13 cellular contexts compared by ENCODE assay signal in the genomic region with DNA sequence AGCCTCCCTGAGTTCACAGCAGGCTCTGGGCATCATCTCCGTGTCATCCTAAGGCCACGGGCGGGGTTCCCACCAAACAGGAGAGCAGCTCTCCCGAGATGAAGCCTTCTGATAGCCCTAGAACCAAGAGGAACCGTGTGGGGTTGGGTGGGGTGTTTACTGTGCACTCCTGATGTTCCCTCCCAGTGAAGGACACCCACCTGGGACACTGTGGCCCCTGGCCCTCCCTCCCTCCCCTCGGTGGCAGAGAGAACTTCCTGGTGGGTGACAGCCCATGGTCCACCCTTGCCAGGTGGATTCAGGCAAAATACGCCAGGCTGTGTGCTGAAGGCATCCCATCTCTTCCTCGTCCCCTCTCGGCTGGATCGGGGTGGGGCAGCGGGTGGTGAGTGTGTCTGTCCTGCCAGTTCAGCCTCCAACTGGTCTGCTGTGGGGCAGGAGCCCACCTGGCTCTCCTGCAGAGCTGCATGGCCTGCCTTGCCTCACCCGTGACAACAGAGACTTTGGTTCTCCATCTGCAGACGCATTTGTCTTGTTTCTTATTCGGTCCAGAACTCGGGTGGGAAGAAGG. TPM values are rescaled to one million over a fixed set of nuclear protein-coding genes. Genes with fewer than 3 reads are reported as not detected.
DNase-seq lines count a peak whose midpoint lies in the region; ATAC-seq and TF ChIP-seq lines count a peak whose summit lies in the region.
"Had no signal": no experiment of that assay in that cellular context is flagged by ENCODE, and none has a peak within 500 bp of the region (broad histone marks: within the 10 kb centered on the region; RNA-seq: fewer than 3 reads in every experiment).

No MANE protein-coding gene starts in this region.

- DNase-seq in activated effector memory CD4-positive, alpha-beta T cell treated with anti-CD3 and anti-CD28 coated beads, Interleukin-2, amount 50 U/mL, for 16 hours = peak; percentile 36
- no peak for DNase-seq in activated effector memory CD4-positive, alpha-beta T cell treated with Interleukin-2 at 50 U/mL for 16 hours
- DNase-seq in natural killer cell treated with Interleukin-12 subunit alpha and Interleukin-12 subunit beta and Interleukin-15 and Interleukin-18, amount 100 ng/mL, for 72 hours (ENCODE audit: low spot score) = peak; percentile 45
- DNase-seq in natural killer cell (no peak), mesenchymal stem cell (no peak), spleen (peak; percentile 63), HuH-7 (ENCODE audit: low spot score) (no peak)
- DNase-seq: 8988T; AML-193; CD4-positive, CD25-positive, alpha-beta regulatory T cell had no signal

- H3K4me1 Mint-ChIP-seq in natural killer cell treated with Interleukin-12 subunit alpha and Interleukin-12 subunit beta and Interleukin-15 and Interleukin-18, amount 100 ng/mL, for 72 hours (ENCODE audit: low read depth in 2 of 2) = peaks cover 0 to 4% of the 10 kb centered on the region in 2 donors
- no peaks in the 10 kb centered on the region for H3K4me1 Mint-ChIP-seq in natural killer cell

- H2BK12ac ChIP-seq in mesenchymal stem cell (ENCODE audit: low read length in 2 of 2) = no peak overlapping the region

- no peak overlapping the region for H3K4ac ChIP-seq in mesenchymal stem cell (ENCODE audit: low read depth in 1 of 2, low read length in 2 of 2)

- no peak overlapping the region for H2AK5ac ChIP-seq in mesenchymal stem cell (ENCODE audit: low read length, severe bottlenecking)

- no peak overlapping the region for H3K23ac ChIP-seq in mesenchymal stem cell (ENCODE audit: low read length in 2 of 2)

- no peak for TF ChIP-seq POLR2A in spleen (IDR thresholded peaks at IDR 0.05)

- H3K4me3 ChIP-seq in mesenchymal stem cell (ENCODE audit: insufficient read depth in 1 of 2, low read depth in 1 of 2, low read length in 2 of 2) (no peak overlapping the region), spleen (no peak overlapping the region)
- H3K4me3 ChIP-seq: BLaER1 treated with 17β-estradiol and CSF1 and Interleukin-3, amounts not matched to agents 10 nM and 100 nM; HAP-1 had no signal

- WGBS in mesenchymal stem cell = 90% methylated on average over 15 of the region's 15 CpGs
- 70 to 87% (median 85%) methylated on average over 10 to 15 of the region's 15 CpGs for WGBS in spleen, 5 donors

- intact Hi-C loops in natural killer cell (cut with micrococcal nuclease) (no loop called here), spleen (cut with DNase I; ENCODE audit: low total_unique reads) (no loop called here)

- no peak overlapping the region for H3K9ac ChIP-seq in mesenchymal stem cell (ENCODE audit: low read length)
- H3K9ac ChIP-seq: BLaER1 treated with 17β-estradiol and CSF1 and Interleukin-3, amounts not matched to agents 10 nM and 100 nM had no signal

- H3K27ac ChIP-seq in mesenchymal stem cell (ENCODE audit: low read length, poor library complexity, severe bottlenecking) = no peak overlapping the region
- H3K27ac ChIP-seq in spleen = no peak overlapping the region
- H3K27ac ChIP-seq: BLaER1 treated with 17β-estradiol and CSF1 and Interleukin-3, amounts not matched to agents 10 nM and 100 nM had no signal

- H2BK120ac ChIP-seq in mesenchymal stem cell (ENCODE audit: low read depth, low read length) = no peak overlapping the region

- no peaks in the 10 kb centered on the region for H3K79me1 ChIP-seq in mesenchymal stem cell (replicated peaks; ENCODE audit: low read length, poor library complexity, severe bottlenecking)

- no peak overlapping the region for H3K27ac Mint-ChIP-seq in natural killer cell treated with Interleukin-12 subunit alpha and Interleukin-12 subunit beta and Interleukin-15 and Interleukin-18, amount 100 ng/mL, for 72 hours
- H3K27ac Mint-ChIP-seq in natural killer cell = no peak overlapping the region
- H3K27ac Mint-ChIP-seq: CD4-positive, CD25-positive, alpha-beta regulatory T cell had no signal

- no peak overlapping the region for H2BK5ac ChIP-seq in mesenchymal stem cell (ENCODE audit: low read depth, low read length, poor library complexity, severe bottlenecking)

- peak overlapping the region; percentile 58 for H4K91ac ChIP-seq in mesenchymal stem cell (ENCODE audit: low read length)

- no peak overlapping the region for H2AFZ ChIP-seq in mesenchymal stem cell (ENCODE audit: low read depth, low read length)

- peaks cover 8% of the 10 kb centered on the region for H3K4me1 ChIP-seq in mesenchymal stem cell (ENCODE audit: control insufficient read depth, insufficient read depth, low read depth, low read length)
- H3K4me1 ChIP-seq in spleen = peaks cover 0 to 9% (median 6%) of the 10 kb centered on the region in 6 donors
- H3K4me1 ChIP-seq: HAP-1 had no signal

- H3K4me2 ChIP-seq in mesenchymal stem cell (ENCODE audit: low read length, poor library complexity, severe bottlenecking) = no peak overlapping the region
- H3K4me2 ChIP-seq: BLaER1 treated with 17β-estradiol and CSF1 and Interleukin-3, amounts not matched to agents 10 nM and 100 nM had no signal

- ATAC-seq in natural killer cell treated with Interleukin-12 subunit alpha and Interleukin-12 subunit beta and Interleukin-15 and Interleukin-18, amount 100 ng/mL, for 72 hours = no peak
- no peak for ATAC-seq in natural killer cell
- no peak for ATAC-seq in SK-N-SH treated with all-trans-retinoic acid at 6 μM for 48 hours

- no peak overlapping the region for H3K4me3 Mint-ChIP-seq in natural killer cell treated with Interleukin-12 subunit alpha and Interleukin-12 subunit beta and Interleukin-15 and Interleukin-18, amount 100 ng/mL, for 72 hours
- no peak overlapping the region for H3K4me3 Mint-ChIP-seq in natural killer cell
- H3K4me3 Mint-ChIP-seq: CD4-positive, CD25-positive, alpha-beta regulatory T cell had no signal

- peaks cover 0 to 2% of the 10 kb centered on the region in 2 donors for H3K27me3 Mint-ChIP-seq in natural killer cell treated with Interleukin-12 subunit alpha and Interleukin-12 subunit beta and Interleukin-15 and Interleukin-18, amount 100 ng/mL, for 72 hours
- peaks cover 0 to 3% of the 10 kb centered on the region in 2 donors for H3K27me3 Mint-ChIP-seq in natural killer cell (ENCODE audit: low read depth in 2 of 2)

- no peak overlapping the region for H2BK15ac ChIP-seq in mesenchymal stem cell (ENCODE audit: low read depth, poor library complexity, severe bottlenecking)

- H3K27me3 ChIP-seq in mesenchymal stem cell (ENCODE audit: control insufficient read depth in 1 of 2, insufficient read depth in 1 of 2, low read length in 2 of 2) (peaks cover 10 to 16% of the 10 kb centered on the region in 2 experiments), spleen (replicated peaks in 1 of 7) (peaks cover 0 to 23% (median 4%) of the 10 kb centered on the region in 7 donors)

- H3K36me3 Mint-ChIP-seq in natural killer cell treated with Interleukin-12 subunit alpha and Interleukin-12 subunit beta and Interleukin-15 and Interleukin-18, amount 100 ng/mL, for 72 hours = no peaks in the 10 kb centered on the region
- H3K36me3 Mint-ChIP-seq in natural killer cell = no peaks in the 10 kb centered on the region
- H3K36me3 Mint-ChIP-seq: CD4-positive, CD25-positive, alpha-beta regulatory T cell had no signal

- no peaks in the 10 kb centered on the region for H3K9me3 Mint-ChIP-seq in natural killer cell treated with Interleukin-12 subunit alpha and Interleukin-12 subunit beta and Interleukin-15 and Interleukin-18, amount 100 ng/mL, for 72 hours
- no peaks in the 10 kb centered on the region for H3K9me3 Mint-ChIP-seq in natural killer cell
- H3K9me3 Mint-ChIP-seq: CD4-positive, CD25-positive, alpha-beta regulatory T cell had no signal

- H3K36me3 ChIP-seq in mesenchymal stem cell (ENCODE audit: control insufficient read depth in 1 of 2, insufficient read depth in 2 of 2, low read depth in 1 of 2, low read length in 2 of 2) (peaks cover 0 to 10% of the 10 kb centered on the region in 2 experiments), spleen (no peaks in the 10 kb centered on the region)
- H3K36me3 ChIP-seq: BLaER1 treated with 17β-estradiol and CSF1 and Interleukin-3, amounts not matched to agents 10 nM and 100 nM; HAP-1 had no signal

- H4K8ac ChIP-seq in mesenchymal stem cell (ENCODE audit: low read length) = no peak overlapping the region

- no peak overlapping the region for H3K18ac ChIP-seq in mesenchymal stem cell (ENCODE audit: low read depth in 1 of 2, low read length in 2 of 2)

- no peak overlapping the region for H3K14ac ChIP-seq in mesenchymal stem cell (ENCODE audit: low read length in 2 of 2)

- H3K9me3 ChIP-seq in mesenchymal stem cell (ENCODE audit: control insufficient read depth, low read length) (no peaks in the 10 kb centered on the region), spleen (no peaks in the 10 kb centered on the region)
- H3K9me3 ChIP-seq: HAP-1 had no signal

- TF ChIP-seq CTCF in natural killer cell (IDR thresholded peaks at IDR 0.05) (no peak), spleen (IDR thresholded peaks at IDR 0.05 in 8 of 11, conservative IDR thresholded peaks at IDR 0.05 in 3 of 11) (no peak)

RNA-seq across cellular contexts. Expression of gene C1orf174, which starts 15.6 kb away (rescaled TPM):
- 10 to 100 TPM; 31.0 to 34.6 TPM for total RNA-seq in natural killer cell treated with Interleukin-12 subunit alpha and Interleukin-12 subunit beta and Interleukin-15 and Interleukin-18, amount 100 ng/mL, for 72 hours
- 10 to 100 TPM; 52.9 to 62.3 (median 61.5) TPM for total RNA-seq in natural killer cell
- polyA plus RNA-seq in mesenchymal stem cell (2013, experiment 1 of 2) = 23.5 TPM
- 24.0 TPM for polyA plus RNA-seq in mesenchymal stem cell (2013, experiment 2 of 2)
- total RNA-seq in spleen = 10 to 100 TPM; 19.7 to 34.5 (median 23.7) TPM
- 10 to 100 TPM; 14.9 to 24.2 (median 15.8) TPM for polyA plus RNA-seq in spleen

RNA-seq across cellular contexts. Expression of gene DFFB, which starts 58.4 kb away (rescaled TPM):
- 10 to 100 TPM; 13.3 to 19.4 TPM for total RNA-seq in natural killer cell treated with Interleukin-12 subunit alpha and Interleukin-12 subunit beta and Interleukin-15 and Interleukin-18, amount 100 ng/mL, for 72 hours
- total RNA-seq in natural killer cell (10 to 100 TPM; 18.3 to 27.8 (median 18.5) TPM), spleen (10 to 100 TPM in 5 of 7 donors, 1 to 10 TPM in 2; 8.5 to 13.8 (median 12.1) TPM)
- 5.7 TPM for polyA plus RNA-seq in mesenchymal stem cell (2013, experiment 1 of 2)
- polyA plus RNA-seq in mesenchymal stem cell (2013, experiment 2 of 2) = 5.4 TPM
- polyA plus RNA-seq in spleen = 10 to 100 TPM in 1 of 3 donors, 1 to 10 TPM in 2; 6.3 to 10.5 (median 8.7) TPM

RNA-seq across cellular contexts. Expression of gene CEP104, which starts 58.6 kb away (rescaled TPM):
- total RNA-seq in natural killer cell treated with Interleukin-12 subunit alpha and Interleukin-12 subunit beta and Interleukin-15 and Interleukin-18, amount 100 ng/mL, for 72 hours = 10 to 100 TPM; 46.6 to 59.4 TPM
- total RNA-seq in natural killer cell (10 to 100 TPM; 37.1 to 60.2 (median 51.8) TPM), spleen (10 to 100 TPM; 26.4 to 49.4 (median 42.0) TPM)
- polyA plus RNA-seq in mesenchymal stem cell (2013, experiment 1 of 2) = 19.9 TPM
- 20.7 TPM for polyA plus RNA-seq in mesenchymal stem cell (2013, experiment 2 of 2)
- polyA plus RNA-seq in spleen = 1 to 10 TPM; 4.5 to 8.4 (median 5.3) TPM

Comparison
In these comparisons a context has a peak if more than half of its experiments do, and no peak if none do; other contexts are left out.
1. DNase-seq: peak in activated effector memory CD4-positive, alpha-beta T cell treated with anti-CD3 and anti-CD28 coated beads, Interleukin-2, amount 50 U/mL, for 16 hours (single experiment), natural killer cell treated with Interleukin-12 subunit alpha and Interleukin-12 subunit beta and Interleukin-15 and Interleukin-18, amount 100 ng/mL, for 72 hours (single experiment) and spleen (single experiment); none in activated effector memory CD4-positive, alpha-beta T cell treated with Interleukin-2 at 50 U/mL for 16 hours (single experiment), natural killer cell (single experiment), mesenchymal stem cell (single experiment) and HuH-7 (single experiment).